18 cellular contexts compared by ENCODE assay signal in the genomic region with DNA sequence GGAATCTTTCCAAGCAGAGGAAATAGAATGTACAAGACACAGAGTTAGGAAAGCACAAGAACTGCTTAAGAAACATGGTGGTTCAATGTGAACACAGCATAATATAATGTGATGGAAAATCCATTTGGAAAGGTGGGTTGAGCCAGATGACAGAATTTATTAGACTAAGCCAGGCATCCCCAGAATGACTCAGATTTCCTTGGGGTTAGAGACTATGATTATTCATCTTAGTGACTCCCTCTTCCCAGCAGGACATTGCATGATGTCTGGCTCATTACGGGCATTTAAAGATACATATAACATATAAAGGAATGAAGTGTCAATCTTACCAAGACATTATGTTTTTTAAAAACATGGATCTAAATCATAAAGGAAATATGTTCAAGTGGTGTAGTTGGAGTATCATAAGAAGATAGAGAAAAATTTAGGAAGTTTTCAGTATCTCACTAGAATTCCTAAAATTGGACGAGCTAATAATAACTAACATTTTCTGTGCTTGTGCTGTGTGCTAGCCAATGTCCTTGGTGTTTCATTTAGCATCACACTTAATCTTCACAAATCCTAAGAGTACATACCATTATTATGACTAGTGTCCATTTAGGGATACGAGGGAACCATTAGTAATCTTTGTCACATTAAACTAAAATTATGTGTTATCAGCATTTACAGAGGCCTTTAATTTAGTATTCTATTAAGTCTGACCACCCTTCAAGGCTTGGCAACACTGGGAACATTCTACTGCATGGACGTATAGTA. TPM values are rescaled to one million over a fixed set of nuclear protein-coding genes. Genes with fewer than 3 reads are reported as not detected.
DNase-seq lines count a peak whose midpoint lies in the region; ATAC-seq and TF ChIP-seq lines count a peak whose summit lies in the region.
"Had no signal": no experiment of that assay in that cellular context is flagged by ENCODE, and none has a peak within 500 bp of the region (broad histone marks: within the 10 kb centered on the region; RNA-seq: fewer than 3 reads in every experiment).

No MANE protein-coding gene starts in this region.

- no peak for ATAC-seq in GM18498 (IDR thresholded peaks at IDR 0.05; ENCODE audit: unreplicated experiment)
- ATAC-seq: upper lobe of right lung had no signal

- H3K4me3 ChIP-seq in epithelial cell of esophagus (ENCODE audit: low read length), result no peak overlapping the region
- H3K4me3 ChIP-seq: HAP-1, upper lobe of right lung had no signal

- no peak for TF ChIP-seq CTCF in epithelial cell of esophagus (IDR thresholded peaks at IDR 0.05; ENCODE audit: insufficient read depth, low read depth, low read length, missing control alignments)

- DNase-seq in EL, result peak; percentile 75
- DNase-seq in RKO (ENCODE audit: low spot score), result peak; percentile 59
- peak; percentile 76 for DNase-seq in epithelial cell of esophagus (ENCODE audit: low read depth)
- peak; percentile 25 for DNase-seq in renal cortical epithelial cell (ENCODE audit: low read depth)
- DNase-seq in stimulated activated CD4-positive, alpha-beta T cell treated with anti-CD3 and anti-CD28 coated beads, Interleukin-2, amount 100 ng/mL, for 24 hours, result no peak
- DNase-seq in middle frontal gyrus (ENCODE audit: extremely low spot score, low spot score), result no peak
- DNase-seq in nucleus accumbens (lab: John Stamatoyannopoulos, UW), result no peak
- DNase-seq: activated B cell treated with CpG ODN at 0.5 μM for 24 hours; activated gamma-delta T cell treated with Interleukin-2 at 50 U/mL for 16 hours; C1 segment of cervical spinal cord; DMS79; effector CD4-positive, alpha-beta T cell; NCI-H146; stimulated activated naive CD4-positive, alpha-beta T cell; upper lobe of right lung had no signal

RNA-seq across cellular contexts. Expression of a gene that starts 41.0 kb away (rescaled TPM):
- total RNA-seq in renal cortical epithelial cell, result 0.80 and 19.1 TPM in 2 replicates
- total RNA-seq: activated B cell treated with CpG ODN at 0.5 μM for 24 hours, OCI-LY7 had no signal

Comparison
In these comparisons a context has a peak if more than half of its experiments do, and no peak if none do; other contexts are left out.
1. DNase-seq: peak in EL (single experiment), RKO (single experiment), epithelial cell of esophagus (single experiment) and renal cortical epithelial cell (single experiment); none in stimulated activated CD4-positive, alpha-beta T cell treated with anti-CD3 and anti-CD28 coated beads, Interleukin-2, amount 100 ng/mL, for 24 hours (0 of 2), middle frontal gyrus (single experiment) and nucleus accumbens (0 of 56).